In the genomic region with DNA sequence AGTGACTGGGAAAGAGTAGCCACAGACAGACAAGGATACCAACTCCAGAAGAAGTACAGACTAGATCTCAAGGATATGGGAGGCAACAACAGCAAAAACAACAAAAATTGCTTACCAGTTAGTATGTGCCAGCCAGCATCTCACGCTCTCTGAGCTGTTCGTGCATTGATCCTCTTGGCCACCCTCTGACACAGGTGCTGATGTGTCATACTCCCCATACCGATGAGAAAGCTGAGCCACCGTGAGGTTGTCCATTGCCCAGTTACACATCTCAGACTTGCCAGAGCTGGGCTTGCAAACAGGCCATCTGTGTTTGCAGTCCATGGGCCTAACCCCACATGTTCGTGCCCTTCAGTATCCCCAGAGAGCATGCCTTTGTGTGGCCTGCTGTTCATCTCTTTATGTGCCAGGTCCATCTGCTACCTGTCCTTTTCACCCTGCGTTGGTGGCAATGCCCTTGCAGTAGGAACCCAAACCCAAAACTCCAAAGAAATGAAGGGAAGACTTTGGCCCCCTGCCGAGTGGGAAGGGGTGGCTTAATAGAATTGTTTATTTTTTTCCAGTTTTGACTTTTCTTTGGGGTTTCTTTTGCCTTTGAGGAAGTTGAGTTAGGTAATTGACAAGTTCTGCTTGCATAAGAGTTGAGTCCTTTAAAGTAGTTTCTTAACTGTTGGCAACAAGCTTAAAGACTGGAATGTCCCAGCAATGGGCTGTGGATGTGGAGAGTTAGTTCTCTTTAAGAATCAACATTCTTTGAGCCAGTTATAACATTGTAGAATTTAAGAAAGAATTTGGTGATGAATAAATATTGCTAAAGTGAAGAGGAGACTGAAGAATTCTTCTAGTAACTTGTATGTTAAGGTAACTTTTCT, we compare ENCODE assay signal across 21 cellular contexts. TPM values are rescaled to one million over a fixed set of nuclear protein-coding genes. Genes with fewer than 3 reads are reported as not detected.
A peak's percentile ranks its signal among the peaks of the same experiment; 100 is the strongest.
DNase-seq lines count a peak whose midpoint lies in the region; ATAC-seq and TF ChIP-seq lines count a peak whose summit lies in the region.
"Had no signal": no experiment of that assay in that cellular context is flagged by ENCODE, and none has a peak within 500 bp of the region (broad histone marks: within the 10 kb centered on the region; RNA-seq: fewer than 3 reads in every experiment).

No MANE protein-coding gene starts in this region.

- H3K36me3 ChIP-seq in heart right ventricle, result no peaks in the 10 kb centered on the region
- H3K36me3 ChIP-seq: gastroesophageal sphincter, SJSA1 had no signal

- peaks cover 0 to 11% (median 0%) of the 10 kb centered on the region in 7 donors for H3K27me3 ChIP-seq in heart right ventricle
- H3K27me3 ChIP-seq: SJSA1 had no signal

- peaks cover 0 to 18% (median 0%) of the 10 kb centered on the region in 9 donors for H3K4me1 ChIP-seq in heart right ventricle
- H3K4me1 ChIP-seq: gastroesophageal sphincter had no signal

- peak; percentile 79 for ATAC-seq in sciatic nerve
- no peak for ATAC-seq in heart right ventricle
- ATAC-seq in GM21447 (IDR thresholded peaks at IDR 0.05; ENCODE audit: unreplicated experiment), result no peak
- ATAC-seq: gastroesophageal sphincter, left ventricle myocardium superior had no signal

- WGBS in heart right ventricle, 2 donors, result 87 to 92% methylated on average over 7 of the region's 7 CpGs

- no peak overlapping the region for H3K4me3 ChIP-seq in choroid plexus epithelial cell (ENCODE audit: low read depth, low read length)
- H3K4me3 ChIP-seq in heart right ventricle, result no peak overlapping the region
- H3K4me3 ChIP-seq: gastroesophageal sphincter, SJSA1 had no signal

- H3K27ac ChIP-seq in heart right ventricle, result no peak overlapping the region
- H3K27ac ChIP-seq: gastroesophageal sphincter, parathyroid adenoma, SJSA1 had no signal

- intact Hi-C loops in sciatic nerve (cut with DNase I) (no loop called here), heart right ventricle (cut with DNase I) (no loop called here)

- TF ChIP-seq CTCF in choroid plexus epithelial cell (conservative IDR thresholded peaks at IDR 0.05; ENCODE audit: low read depth, low read length) (no peak), heart right ventricle (IDR thresholded peaks at IDR 0.05) (no peak)

- no peaks in the 10 kb centered on the region for H3K9me3 ChIP-seq in heart right ventricle
- H3K9me3 ChIP-seq: gastroesophageal sphincter, SJSA1 had no signal

- DNase-seq in DMS 273 treated with DMSO at 0.1 percent for 48 hours (lab: John Stamatoyannopoulos, UW) (peak; percentile 44), NCI-H446 treated with DMSO at 0.1 percent for 48 hours (lab: John Stamatoyannopoulos, UW) (peak; percentile 27), choroid plexus epithelial cell (ENCODE audit: low read depth) (peak; percentile 14), sciatic nerve (ENCODE audit: low spot score) (no peak), heart right ventricle (no peak), cerebellum (ENCODE audit: low spot score) (no peak), iPS-NIHi11 (ENCODE audit: low spot score) (no peak)
- DNase-seq: activated CD4-positive, alpha-beta T cell treated with anti-CD3 and anti-CD28 coated beads, Interleukin-2, amount 10 ng/mL, durations not matched to agents 7 days and 5 days; aorta; DMS153; H9; KBM-7; left ventricle myocardium superior; NCI-H1105; stimulated activated CD4-positive, alpha-beta T cell treated with anti-CD3 and anti-CD28 coated beads, Interleukin-2, amount 100 ng/mL, for 48 hours; substantia nigra had no signal

RNA-seq across cellular contexts. Expression of a gene that starts 46.7 kb away (rescaled TPM):
- total RNA-seq in sciatic nerve, result not detected
- under 1 TPM in 1 of 10 donors, not detected in 9; 0.21 TPM for total RNA-seq in heart right ventricle
- polyA plus RNA-seq in heart right ventricle, result not detected
- total RNA-seq in cerebellum, result 0.91 TPM
- total RNA-seq: activated CD4-positive, alpha-beta T cell treated with anti-CD3 and anti-CD28 coated beads, Interleukin-2, amount 10 ng/mL, durations not matched to agents 7 days and 5 days; aorta; endothelial cell of umbilical vein; left ventricle myocardium superior had no signal
- polyA plus RNA-seq: endothelial cell of umbilical vein had no signal

Comparison
In these comparisons a context has a peak if more than half of its experiments do, and no peak if none do; other contexts are left out.
1. DNase-seq: peak in DMS 273 treated with DMSO at 0.1 percent for 48 hours (single experiment), NCI-H446 treated with DMSO at 0.1 percent for 48 hours (single experiment) and choroid plexus epithelial cell (single experiment); none in sciatic nerve (single experiment), heart right ventricle (0 of 2), cerebellum (single experiment) and iPS-NIHi11 (single experiment).